1 cellular context compared by ENCODE assay signal in genomic region chr4:569958-570667, GRCh38.
TF ChIP-seq lines count a peak whose summit lies in the region.

No MANE protein-coding gene starts in this region.

TF ChIP-seq in HepG2, 621 proteins besides CTCF, POLR2A, EP300 and RAD21:
- TF ChIP-seq ZNF121 (CRISPR knock-in tag; IDR thresholded peaks at IDR 0.05) (0 out of 2 replicates have a peak, but pooled peaks have one; percentile 13), MNT (IDR thresholded peaks at IDR 0.05) (peak; percentile 79), ZZZ3 (CRISPR knock-in tag; IDR thresholded peaks at IDR 0.05; ENCODE audit: borderline replicate concordance) (no peak)
